ENCODE assay signal across 8 cellular contexts in genomic region chr9:136992819-136993369, GRCh38. TPM values are rescaled to one million over a fixed set of nuclear protein-coding genes. Genes with fewer than 3 reads are reported as not detected.
DNase-seq lines count a peak whose midpoint lies in the region; ATAC-seq and TF ChIP-seq lines count a peak whose summit lies in the region.

No MANE protein-coding gene starts in this region.

- H3K79me2 ChIP-seq in KMS-11 (ENCODE audit: insufficient read depth, low read depth) (no peaks in the 10 kb centered on the region), neural progenitor cell (ENCODE audit: low read depth) (peaks cover 10% of the 10 kb centered on the region)

- H3K27me3 Mint-ChIP-seq in CD4-positive, CD25-positive, alpha-beta regulatory T cell = peaks cover 17% of the 10 kb centered on the region
- H3K27me3 Mint-ChIP-seq in neural progenitor cell (ENCODE audit: insufficient read depth, low read depth) = peaks cover 14% of the 10 kb centered on the region

- H3K9ac ChIP-seq in KMS-11 (peak overlapping the region; percentile 86), duodenal mucosa (ENCODE audit: low read depth in 1 of 2, low read length in 2 of 2) (peak overlapping the region; percentile 73), neural progenitor cell (peak overlapping the region; percentile 36)

- H3K4me3 ChIP-seq in CD4-positive, CD25-positive, alpha-beta regulatory T cell (ENCODE audit: low read depth, low read length) = peak overlapping the region; percentile 48
- H3K4me3 ChIP-seq in KMS-11 (IDR thresholded peaks at IDR 0.05; ENCODE audit: insufficient read depth, low read depth, low read length) (no peak overlapping the region), duodenal mucosa (ENCODE audit: low read depth in 1 of 2, low read length in 2 of 2) (peak overlapping the region; percentile 83 to 87), neural progenitor cell (peak overlapping the region; percentile 70)

- H3K4me1 Mint-ChIP-seq in CD4-positive, CD25-positive, alpha-beta regulatory T cell = peaks cover 0 to 34% (median 13%) of the 10 kb centered on the region in 4 donors
- H3K4me1 Mint-ChIP-seq in neural progenitor cell = peaks cover 11% of the 10 kb centered on the region

- peak overlapping the region; percentile 89 for H3K4me2 ChIP-seq in KMS-11
- H3K4me2 ChIP-seq in neural progenitor cell = peak overlapping the region; percentile 93

- DNase-seq in CD4-positive, CD25-positive, alpha-beta regulatory T cell = no peak
- DNase-seq in neural progenitor cell (ENCODE audit: low spot score) (no peak), NCI-H2227 treated with DMSO at 0.1 percent for 48 hours (lab: John Stamatoyannopoulos, UW) (no peak), nucleus accumbens (lab: John Stamatoyannopoulos, UW) (no peak), Kasumi-1 (lab: John Stamatoyannopoulos, UW) (no peak)
- DNase-seq in stimulated activated CD8-positive, alpha-beta memory T cell treated with anti-CD3 and anti-CD28 coated beads, Interleukin-4, amount 100 ng/mL, for 48 hours = no peak

- H3F3A ChIP-seq in neural progenitor cell (ENCODE audit: low read depth) = peaks cover 22% of the 10 kb centered on the region

- ATAC-seq in CD4-positive, CD25-positive, alpha-beta regulatory T cell (ENCODE audit: low read depth in 2 of 2) = no peak

- H4K20me1 ChIP-seq in KMS-11 (ENCODE audit: insufficient read depth) (no peaks in the 10 kb centered on the region), neural progenitor cell (ENCODE audit: low read depth) (peaks cover 8% of the 10 kb centered on the region)

- H3K4me1 ChIP-seq in CD4-positive, CD25-positive, alpha-beta regulatory T cell (ENCODE audit: control insufficient read depth, insufficient read depth, low read length, poor library complexity, severe bottlenecking) = peaks cover 49% of the 10 kb centered on the region
- H3K4me1 ChIP-seq in KMS-11 (ENCODE audit: low read depth, poor library complexity, severe bottlenecking) (peaks cover 9% of the 10 kb centered on the region), duodenal mucosa (ENCODE audit: control insufficient read depth in 1 of 2, insufficient read depth in 2 of 2, low read length in 2 of 2) (peaks cover 37 to 48% of the 10 kb centered on the region in 2 donors), neural progenitor cell (peaks cover 14% of the 10 kb centered on the region)

- H3K9me3 Mint-ChIP-seq in CD4-positive, CD25-positive, alpha-beta regulatory T cell = peaks cover 0 to 3% (median 0%) of the 10 kb centered on the region in 7 donors
- H3K9me3 Mint-ChIP-seq in neural progenitor cell = peaks cover 3% of the 10 kb centered on the region

- H2AFZ ChIP-seq in KMS-11 (ENCODE audit: low read depth) = peak overlapping the region; percentile 72; the same call in 1 of the 2 replicates
- H2AFZ ChIP-seq in neural progenitor cell (replicated peaks) = peak overlapping the region; percentile 71

- peak overlapping the region; percentile 51 to 82 (median 72) for H3K27ac Mint-ChIP-seq in CD4-positive, CD25-positive, alpha-beta regulatory T cell
- no peak overlapping the region for H3K27ac Mint-ChIP-seq in neural progenitor cell

- H3K36me3 ChIP-seq in CD4-positive, CD25-positive, alpha-beta regulatory T cell (ENCODE audit: control insufficient read depth, insufficient read depth, low read length) = no peaks in the 10 kb centered on the region
- H3K36me3 ChIP-seq in KMS-11 (ENCODE audit: insufficient read depth) (no peaks in the 10 kb centered on the region), duodenal mucosa (ENCODE audit: control insufficient read depth in 1 of 2, insufficient read depth in 2 of 2, low read length in 2 of 2) (peaks cover 0 to 3% of the 10 kb centered on the region in 2 donors), neural progenitor cell (no peaks in the 10 kb centered on the region)

- H3K36me3 Mint-ChIP-seq in CD4-positive, CD25-positive, alpha-beta regulatory T cell = no peaks in the 10 kb centered on the region
- H3K36me3 Mint-ChIP-seq in neural progenitor cell = no peaks in the 10 kb centered on the region

- TF ChIP-seq CTCF in KMS-11 (conservative IDR thresholded peaks at IDR 0.05; ENCODE audit: low read depth, low read length) (no peak), neural progenitor cell (IDR thresholded peaks at IDR 0.05) (peak; percentile 7)

- no peaks in the 10 kb centered on the region for H3K9me3 ChIP-seq in CD4-positive, CD25-positive, alpha-beta regulatory T cell (ENCODE audit: control insufficient read depth in 2 of 2, low read length in 2 of 2)
- H3K9me3 ChIP-seq in duodenal mucosa (ENCODE audit: control insufficient read depth in 1 of 2, low read length in 2 of 2) = no peaks in the 10 kb centered on the region
- H3K9me3 ChIP-seq in neural progenitor cell (ENCODE audit: low read depth) = no peaks in the 10 kb centered on the region

- peak overlapping the region; percentile 85 for H3K27ac ChIP-seq in CD4-positive, CD25-positive, alpha-beta regulatory T cell (ENCODE audit: insufficient read depth, low read length, poor library complexity, severe bottlenecking)
- H3K27ac ChIP-seq in KMS-11 (peak overlapping the region; percentile 76), duodenal mucosa (ENCODE audit: low read depth, low read length) (peak overlapping the region; percentile 66), neural progenitor cell (no peak overlapping the region)

- H3K4me3 Mint-ChIP-seq in CD4-positive, CD25-positive, alpha-beta regulatory T cell = peak overlapping the region; percentile 86 to 89 (median 88)
- H3K4me3 Mint-ChIP-seq in neural progenitor cell = peak overlapping the region; percentile 89

- no peaks in the 10 kb centered on the region for H3K27me3 ChIP-seq in CD4-positive, CD25-positive, alpha-beta regulatory T cell (ENCODE audit: control insufficient read depth, insufficient read depth, low read length)
- H3K27me3 ChIP-seq in KMS-11 (ENCODE audit: insufficient read depth, low read depth) (peaks cover 47% of the 10 kb centered on the region), duodenal mucosa (ENCODE audit: control insufficient read depth in 1 of 2, insufficient read depth in 2 of 2, low read length in 2 of 2) (peaks cover 0 to 12% of the 10 kb centered on the region in 2 donors), neural progenitor cell (peaks cover 21% of the 10 kb centered on the region)

RNA-seq across cellular contexts. Expression of gene PAXX, which starts 0.7 kb away (rescaled TPM):
- 83.3 TPM for total RNA-seq in CD4-positive, CD25-positive, alpha-beta regulatory T cell
- 10 to 100 TPM; 46.7 to 67.5 (median 66.0) TPM for polyA plus RNA-seq in CD4-positive, CD25-positive, alpha-beta regulatory T cell
- total RNA-seq in neural progenitor cell (ENCODE audit: low replicate concordance) = 31.5 and 79.6 TPM in 2 replicates

RNA-seq across cellular contexts. Expression of gene CLIC3, which starts 3.5 kb away (rescaled TPM):
- 1.0 TPM for total RNA-seq in CD4-positive, CD25-positive, alpha-beta regulatory T cell
- polyA plus RNA-seq in CD4-positive, CD25-positive, alpha-beta regulatory T cell = 1 to 10 TPM in 3 of 4 donors, under 1 TPM in 1; 0.38 to 4.5 (median 2.9) TPM
- total RNA-seq in neural progenitor cell (ENCODE audit: low replicate concordance) = not detected in 2 replicates

RNA-seq across cellular contexts. Expression of gene LCNL1, which starts 10.1 kb away (rescaled TPM):
- total RNA-seq in CD4-positive, CD25-positive, alpha-beta regulatory T cell = not detected
- polyA plus RNA-seq in CD4-positive, CD25-positive, alpha-beta regulatory T cell = not detected
- 0.09 TPM in 1 of 2 replicates, not detected in the other for total RNA-seq in neural progenitor cell (ENCODE audit: low replicate concordance)

RNA-seq across cellular contexts. Expression of gene PTGDS, which starts 15.6 kb away (rescaled TPM):
- total RNA-seq in CD4-positive, CD25-positive, alpha-beta regulatory T cell = 15.4 TPM
- polyA plus RNA-seq in CD4-positive, CD25-positive, alpha-beta regulatory T cell = under 1 TPM in 1 of 4 donors, not detected in 3; 0.47 TPM
- not detected in 2 replicates for total RNA-seq in neural progenitor cell (ENCODE audit: low replicate concordance)

RNA-seq across cellular contexts. Expression of gene ABCA2, which starts 35.1 kb away (rescaled TPM):
- total RNA-seq in CD4-positive, CD25-positive, alpha-beta regulatory T cell = 135 TPM
- 1 to 10 TPM; 3.8 to 4.5 (median 4.3) TPM for polyA plus RNA-seq in CD4-positive, CD25-positive, alpha-beta regulatory T cell
- 2.7 and 19.7 TPM in 2 replicates for total RNA-seq in neural progenitor cell (ENCODE audit: low replicate concordance)

Comparison
In these comparisons a context has a peak if more than half of its experiments do, and no peak if none do; other contexts are left out.
1. H3K9ac ChIP-seq: peak in every context shown above with its lines; median percentile 86 in KMS-11; 73 in duodenal mucosa; 36 in neural progenitor cell.